Comparison of ENCODE assay signal across 16 cellular contexts in genomic region chr20:42435230-42435629, GRCh38.
A peak's percentile ranks its signal among the peaks of the same experiment; 100 is the strongest.
DNase-seq lines count a peak whose midpoint lies in the region; ATAC-seq and TF ChIP-seq lines count a peak whose summit lies in the region.
"Had no signal": no experiment of that assay in that cellular context is flagged by ENCODE, and none has a peak within 500 bp of the region (broad histone marks: within the 10 kb centered on the region; RNA-seq: fewer than 3 reads in every experiment).

No MANE protein-coding gene starts in this region.

- CTCF ChIA-PET in activated CD8-positive, alpha-beta T cell treated with anti-CD3 and anti-CD28 coated beads, Interleukin-2, amount 10 ng/mL, durations not matched to agents 7 days and 5 days (lab: Charles Lee), result no interaction called here

- H3K4me1 ChIP-seq in right lobe of liver, result no peaks in the 10 kb centered on the region
- H3K4me1 ChIP-seq: testis had no signal

- H3K36me3 ChIP-seq in right lobe of liver, result no peaks in the 10 kb centered on the region
- H3K36me3 ChIP-seq: heart right ventricle had no signal

- DNase-seq in GM19240 (ENCODE audit: insufficient read length, low spot score) (peak; percentile 23), pons (ENCODE audit: low spot score) (peak; percentile 19), right lobe of liver (no peak)
- no peak for DNase-seq in activated CD8-positive, alpha-beta T cell treated with anti-CD3 and anti-CD28 coated beads, Interleukin-2, amount 10 ng/mL, durations not matched to agents 7 days and 5 days
- no peak for DNase-seq in stimulated activated naive CD4-positive, alpha-beta T cell treated with Interleukin-2 at 50 U/mL for 16 hours (lab: John Stamatoyannopoulos, UW)
- DNase-seq: amygdala; effector CD8-positive, alpha-beta T cell; heart right ventricle; mammary epithelial cell; NCI-H146; testis had no signal

- no peak overlapping the region for H3K4me3 ChIP-seq in right lobe of liver
- H3K4me3 ChIP-seq: heart right ventricle, testis had no signal

- peaks cover 4% of the 10 kb centered on the region for H3K9me3 Mint-ChIP-seq in activated CD8-positive, alpha-beta T cell treated with anti-CD3 and anti-CD28 coated beads, Interleukin-2, amount 10 ng/mL, durations not matched to agents 7 days and 5 days (ENCODE audit: insufficient read depth)

- ATAC-seq in HG02588 (IDR thresholded peaks at IDR 0.05; ENCODE audit: unreplicated experiment), result peak; percentile 88
- peak; percentile 99 for ATAC-seq in HG03354 (IDR thresholded peaks at IDR 0.05; ENCODE audit: poor library complexity, severe bottlenecking, unreplicated experiment)
- ATAC-seq in activated CD8-positive, alpha-beta T cell treated with anti-CD3 and anti-CD28 coated beads, Interleukin-2, amount 10 ng/mL, durations not matched to agents 7 days and 5 days, result no peak
- ATAC-seq in right lobe of liver, result no peak
- no peak for ATAC-seq in GM18520 (IDR thresholded peaks at IDR 0.05; ENCODE audit: unreplicated experiment)
- ATAC-seq: heart right ventricle, Panc1 had no signal

- no peak overlapping the region for H3K27ac Mint-ChIP-seq in activated CD8-positive, alpha-beta T cell treated with anti-CD3 and anti-CD28 coated beads, Interleukin-2, amount 10 ng/mL, durations not matched to agents 7 days and 5 days
- H3K27ac Mint-ChIP-seq: progenitor cell of endocrine pancreas had no signal

- no peaks in the 10 kb centered on the region for H3K27me3 ChIP-seq in right lobe of liver
- H3K27me3 ChIP-seq: heart right ventricle, testis had no signal

- H3K4me1 Mint-ChIP-seq in activated CD8-positive, alpha-beta T cell treated with anti-CD3 and anti-CD28 coated beads, Interleukin-2, amount 10 ng/mL, durations not matched to agents 7 days and 5 days (ENCODE audit: low read depth), result no peaks in the 10 kb centered on the region

- H3K27me3 Mint-ChIP-seq in activated CD8-positive, alpha-beta T cell treated with anti-CD3 and anti-CD28 coated beads, Interleukin-2, amount 10 ng/mL, durations not matched to agents 7 days and 5 days (ENCODE audit: low read depth), result no peaks in the 10 kb centered on the region
- H3K27me3 Mint-ChIP-seq: progenitor cell of endocrine pancreas had no signal

- TF ChIP-seq CTCF in right lobe of liver (IDR thresholded peaks at IDR 0.05), result no peak

- no peak overlapping the region for H3K4me3 Mint-ChIP-seq in activated CD8-positive, alpha-beta T cell treated with anti-CD3 and anti-CD28 coated beads, Interleukin-2, amount 10 ng/mL, durations not matched to agents 7 days and 5 days

- H3K36me3 Mint-ChIP-seq in activated CD8-positive, alpha-beta T cell treated with anti-CD3 and anti-CD28 coated beads, Interleukin-2, amount 10 ng/mL, durations not matched to agents 7 days and 5 days (ENCODE audit: low read depth), result no peaks in the 10 kb centered on the region

- POLR2A ChIA-PET in activated CD8-positive, alpha-beta T cell treated with anti-CD3 and anti-CD28 coated beads, Interleukin-2, amount 10 ng/mL, durations not matched to agents 7 days and 5 days (lab: Charles Lee), result no interaction called here

- H3K27ac ChIP-seq in right lobe of liver, result no peak overlapping the region
- H3K27ac ChIP-seq: heart right ventricle, testis had no signal

- 21% methylated on average over 1 of the region's 1 CpG for WGBS in right lobe of liver (ENCODE audit: insufficient coverage, low coverage, low lambda C conversion rate, missing lambda C conversion rate)

- no peak for TF ChIP-seq POLR2A in right lobe of liver (IDR thresholded peaks at IDR 0.05)

- intact Hi-C loops in right lobe of liver (cut with DNase I), result no loop called here

- H3K9me3 ChIP-seq in right lobe of liver, result no peaks in the 10 kb centered on the region
- H3K9me3 ChIP-seq: heart right ventricle, testis had no signal

Comparison
In these comparisons a context has a peak if more than half of its experiments do, and no peak if none do; other contexts are left out.
1. DNase-seq: peak in GM19240 (single experiment) and pons (single experiment); none in activated CD8-positive, alpha-beta T cell treated with anti-CD3 and anti-CD28 coated beads, Interleukin-2, amount 10 ng/mL, durations not matched to agents 7 days and 5 days (single experiment), right lobe of liver (0 of 3) and stimulated activated naive CD4-positive, alpha-beta T cell treated with Interleukin-2 at 50 U/mL for 16 hours (single experiment).
2. ATAC-seq: peak in HG02588 (single experiment) and HG03354 (single experiment); none in activated CD8-positive, alpha-beta T cell treated with anti-CD3 and anti-CD28 coated beads, Interleukin-2, amount 10 ng/mL, durations not matched to agents 7 days and 5 days (single experiment), right lobe of liver (0 of 4) and GM18520 (single experiment).